ENCODE assay signal across 17 cellular contexts in the genomic region with DNA sequence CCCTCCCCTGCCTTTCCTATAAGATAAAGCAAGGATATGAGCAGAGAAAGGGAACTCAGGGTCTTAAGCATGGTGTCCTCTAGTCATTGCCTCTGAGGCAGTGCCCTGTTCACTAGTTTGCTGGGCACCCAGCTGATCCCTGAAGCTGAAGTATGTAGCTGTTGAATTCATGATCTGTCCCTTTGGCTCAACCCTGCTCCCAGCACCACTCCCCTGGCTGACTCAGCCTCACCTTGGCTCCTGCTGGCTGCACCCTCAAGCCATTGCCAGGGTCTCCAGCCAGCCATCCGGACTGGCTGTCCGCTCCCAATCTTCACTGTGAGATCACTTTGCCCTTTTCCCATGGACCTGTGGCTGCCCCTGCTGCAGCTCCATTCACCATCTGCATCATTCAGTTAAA. TPM values are rescaled to one million over a fixed set of nuclear protein-coding genes. Genes with fewer than 3 reads are reported as not detected.
DNase-seq lines count a peak whose midpoint lies in the region; FAIRE-seq and TF ChIP-seq lines count a peak whose summit lies in the region.
"Had no signal": no experiment of that assay in that cellular context is flagged by ENCODE, and none has a peak within 500 bp of the region (broad histone marks: within the 10 kb centered on the region; RNA-seq: fewer than 3 reads in every experiment).

No MANE protein-coding gene starts in this region.

- no peak for FAIRE-seq in bronchial epithelial cell (lab: Jason Lieb, UNC)
- FAIRE-seq: K562 had no signal

- TF ChIP-seq CTCF in MCF 10A (IDR thresholded peaks at IDR 0.05; ENCODE audit: unreplicated experiment) = no peak
- TF ChIP-seq CTCF in breast epithelium (IDR thresholded peaks at IDR 0.05) = no peak
- no peak for TF ChIP-seq CTCF in bronchial epithelial cell (IDR thresholded peaks at IDR 0.05; ENCODE audit: insufficient read depth, low read length, severe bottlenecking)
- no peak for TF ChIP-seq CTCF in nephron (IDR thresholded peaks at IDR 0.05; ENCODE audit: unreplicated experiment in 3 of 3)
- TF ChIP-seq CTCF in GM10248 (IDR thresholded peaks at IDR 0.05; ENCODE audit: control extremely low read depth, extremely low read depth, low read depth, missing control alignments) = no peak

- DNase-seq in MCF 10A (ENCODE audit: unreplicated experiment) = peak; percentile 42
- no peak for DNase-seq in breast epithelium (ENCODE audit: low spot score in 2 of 2)
- peak; percentile 21 for DNase-seq in bronchial epithelial cell (ENCODE audit: low read depth)
- no peak for DNase-seq in caudate nucleus (lab: John Stamatoyannopoulos, UW)
- DNase-seq in activated naive CD8-positive, alpha-beta T cell treated with anti-CD3 and anti-CD28 coated beads for 36 hours = no peak
- no peak for DNase-seq in activated gamma-delta T cell (lab: John Stamatoyannopoulos, UW)
- no peak for DNase-seq in GM10248 (ENCODE audit: extremely low spot score)
- DNase-seq: C1 segment of cervical spinal cord, DMS 273 treated with DMSO at 0.1 percent for 48 hours, NCI-H1092 treated with DMSO at 0.1 percent for 48 hours, NCI-H1694, NCI-H446 treated with DMSO at 0.1 percent for 48 hours, NCI-H748 treated with DMSO at 0.1 percent for 48 hours, PC-9 had no signal

- H3K27me3 Mint-ChIP-seq in MCF 10A (ENCODE audit: insufficient read depth, unreplicated experiment) (no peaks in the 10 kb centered on the region), nephron (ENCODE audit: low read depth) (no peaks in the 10 kb centered on the region)
- peaks cover 26% of the 10 kb centered on the region for H3K27me3 Mint-ChIP-seq in activated naive CD8-positive, alpha-beta T cell treated with anti-CD3 and anti-CD28 coated beads for 36 hours

- H3K9me3 Mint-ChIP-seq in MCF 10A (ENCODE audit: unreplicated experiment) (peaks cover 8% of the 10 kb centered on the region), nephron (peaks cover 16% of the 10 kb centered on the region)
- peaks cover 4% of the 10 kb centered on the region for H3K9me3 Mint-ChIP-seq in activated naive CD8-positive, alpha-beta T cell treated with anti-CD3 and anti-CD28 coated beads for 36 hours

- H3K36me3 ChIP-seq in breast epithelium (no peaks in the 10 kb centered on the region), bronchial epithelial cell (ENCODE audit: control insufficient read depth, insufficient read depth, low read length) (no peaks in the 10 kb centered on the region)

- no peak overlapping the region for H3K27ac ChIP-seq in breast epithelium
- no peak overlapping the region for H3K27ac ChIP-seq in caudate nucleus (ENCODE audit: low read depth, low read length)
- H3K27ac ChIP-seq: 22Rv1, PC-9 had no signal

- H3K4me3 ChIP-seq in breast epithelium = no peak overlapping the region
- no peak overlapping the region for H3K4me3 ChIP-seq in bronchial epithelial cell (ENCODE audit: low read depth, low read length)
- H3K4me3 ChIP-seq: K562, PC-9 had no signal

- H3K36me3 Mint-ChIP-seq in MCF 10A (ENCODE audit: insufficient read depth, unreplicated experiment) (no peaks in the 10 kb centered on the region), nephron (ENCODE audit: low read depth) (peaks cover 4% of the 10 kb centered on the region)
- H3K36me3 Mint-ChIP-seq in activated naive CD8-positive, alpha-beta T cell treated with anti-CD3 and anti-CD28 coated beads for 36 hours = no peaks in the 10 kb centered on the region

- H3K27me3 ChIP-seq in breast epithelium (no peaks in the 10 kb centered on the region), bronchial epithelial cell (ENCODE audit: control insufficient read depth, insufficient read depth, low read length) (no peaks in the 10 kb centered on the region)

- no peaks in the 10 kb centered on the region for H3K9me3 ChIP-seq in breast epithelium

- H3K4me3 Mint-ChIP-seq in MCF 10A (ENCODE audit: unreplicated experiment) = no peak overlapping the region
- no peak overlapping the region for H3K4me3 Mint-ChIP-seq in nephron
- no peak overlapping the region for H3K4me3 Mint-ChIP-seq in activated naive CD8-positive, alpha-beta T cell treated with anti-CD3 and anti-CD28 coated beads for 36 hours

- no TSS peak for BruUV-seq in MCF 10A (replicated peaks; lab: Mats Ljungman, UMichigan)

- H3K27ac Mint-ChIP-seq in MCF 10A (ENCODE audit: low read depth, unreplicated experiment) (peak overlapping the region; percentile 8), nephron (peak overlapping the region; percentile 43 to 72 (median 70))
- no peak overlapping the region for H3K27ac Mint-ChIP-seq in activated naive CD8-positive, alpha-beta T cell treated with anti-CD3 and anti-CD28 coated beads for 36 hours

- POLR2A ChIA-PET in MCF 10A (lab: Yijun Ruan, JAX) (interaction anchor here (0.5 to 1.2 kb wide), 3 partner anchors 10 to 93 kb away, joined by 3 read pairs; no protein-coding TSS in a partner anchor), GM10248 (lab: Yijun Ruan, JAX) (no interaction called here)

- H3K4me1 ChIP-seq in breast epithelium = no peaks in the 10 kb centered on the region

- CTCF ChIA-PET in MCF 10A (lab: Yijun Ruan, JAX) (interaction anchor here (0.8 to 1.2 kb wide), 2 partner anchors 143 to 163 kb away, joined by 3 to 4 read pairs; no protein-coding TSS in a partner anchor), GM10248 (lab: Yijun Ruan, JAX) (interaction anchor here (1.1 to 1.9 kb wide), 3 partner anchors 12 to 20 kb away, joined by 3 to 5 read pairs (median 4); no protein-coding TSS in a partner anchor)

- peaks cover 13% of the 10 kb centered on the region for H3K4me1 Mint-ChIP-seq in MCF 10A (ENCODE audit: insufficient read depth, unreplicated experiment)
- H3K4me1 Mint-ChIP-seq in nephron = peaks cover 17% of the 10 kb centered on the region
- no peaks in the 10 kb centered on the region for H3K4me1 Mint-ChIP-seq in activated naive CD8-positive, alpha-beta T cell treated with anti-CD3 and anti-CD28 coated beads for 36 hours

- intact Hi-C loops in MCF 10A (cut with micrococcal nuclease) (no loop called here), breast epithelium (cut with DNase I; ENCODE audit: low total_unique reads) (no loop called here)

- no peak for TF ChIP-seq POLR2A in breast epithelium (IDR thresholded peaks at IDR 0.05)

RNA-seq across cellular contexts. Expression of gene UST, which starts 25.9 kb away (rescaled TPM):
- total RNA-seq in MCF 10A (2022) (10.0 and 10.8 TPM in 2 replicates), breast epithelium (10 to 100 TPM; 10.5 to 28.8 (median 13.2) TPM), bronchial epithelial cell (18.7 and 26.9 TPM in 2 replicates)
- under 1 TPM; 0.82 to 0.89 TPM for total RNA-seq in activated naive CD8-positive, alpha-beta T cell treated with anti-CD3 and anti-CD28 coated beads for 36 hours

Comparison
In these comparisons a context has a peak if more than half of its experiments do, and no peak if none do; other contexts are left out.
1. DNase-seq: peak in MCF 10A (single experiment) and bronchial epithelial cell (single experiment); none in breast epithelium (0 of 2), caudate nucleus (0 of 61), activated naive CD8-positive, alpha-beta T cell treated with anti-CD3 and anti-CD28 coated beads for 36 hours (single experiment), activated gamma-delta T cell (single experiment) and GM10248 (single experiment).